Comparison of ENCODE assay signal across 21 cellular contexts in the genomic region with DNA sequence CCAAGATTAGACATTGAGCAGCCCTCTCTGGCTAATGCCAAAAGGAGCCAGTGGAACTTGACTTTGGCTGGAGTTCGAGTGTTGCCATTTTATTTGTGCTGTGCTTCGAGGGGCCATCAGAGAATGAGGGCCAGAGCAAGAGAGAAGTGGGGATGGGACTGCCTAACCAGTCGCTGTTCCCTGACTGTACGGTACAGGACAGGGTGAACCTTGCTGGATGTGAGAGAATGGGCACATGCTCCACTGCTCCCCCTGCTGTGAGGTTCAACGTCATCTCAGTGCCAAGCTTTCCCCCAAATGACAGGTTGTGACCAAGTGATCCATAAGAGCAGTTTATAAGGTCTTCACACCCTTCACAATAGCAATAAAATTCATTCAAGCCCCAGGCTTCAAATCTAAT. TPM values are rescaled to one million over a fixed set of nuclear protein-coding genes. Genes with fewer than 3 reads are reported as not detected.
DNase-seq lines count a peak whose midpoint lies in the region; ATAC-seq, FAIRE-seq and TF ChIP-seq lines count a peak whose summit lies in the region.
"Had no signal": no experiment of that assay in that cellular context is flagged by ENCODE, and none has a peak within 500 bp of the region (broad histone marks: within the 10 kb centered on the region; RNA-seq: fewer than 3 reads in every experiment).

No MANE protein-coding gene starts in this region.

- TF ChIP-seq POLR2A in HepG2 (IDR thresholded peaks at IDR 0.05; ENCODE audit: insufficient read depth in 1 of 2, low read depth in 2 of 2, low read length in 2 of 2) (no peak), spleen (IDR thresholded peaks at IDR 0.05) (no peak)

- no peaks in the 10 kb centered on the region for H3K9me3 ChIP-seq in cardiac muscle cell (ENCODE audit: low read depth)
- no peaks in the 10 kb centered on the region for H3K9me3 ChIP-seq in heart right ventricle
- no peaks in the 10 kb centered on the region for H3K9me3 ChIP-seq in HepG2 (ENCODE audit: low read length)
- no peaks in the 10 kb centered on the region for H3K9me3 ChIP-seq in spleen
- H3K9me3 ChIP-seq: lower lobe of right lung, psoas muscle, tibial nerve had no signal

- no peak for DNase-seq in cardiac muscle cell (ENCODE audit: low read depth in 1 of 2, low spot score in 1 of 2)
- no peak for DNase-seq in heart right ventricle
- peak; percentile 27 for DNase-seq in SK-MEL-5 (ENCODE audit: low read depth, low spot score)
- DNase-seq in HepG2 (ENCODE audit: low spot score): no peak
- DNase-seq in spleen: no peak
- no peak for DNase-seq in NCI-H146 (lab: John Stamatoyannopoulos, UW)
- no peak for DNase-seq in NCI-H446 treated with DMSO at 0.1 percent for 48 hours (lab: John Stamatoyannopoulos, UW)
- DNase-seq: activated naive CD8-positive, alpha-beta T cell treated with anti-CD3 and anti-CD28 coated beads for 36 hours; activated T-cell treated with anti-CD3 and anti-CD28 coated beads, Interleukin-2, amount 50 U/mL, for 48 hours; DMS79; lower lobe of right lung; naive B cell; NCI-H1092; NCI-H774; psoas muscle; stimulated activated naive CD4-positive, alpha-beta T cell had no signal

- in situ Hi-C loops in SK-MEL-5 (cut with HindIII; ENCODE audit: low pct_unique_long_range_greater_than_20kb, low sequenced_read_pairs): no loop called here
- in situ Hi-C loops in HepG2 (cut with HindIII; ENCODE audit: extremely low pct_ligation_motif_present, low pct_unique_long_range_greater_than_20kb): no loop called here

- TF ChIP-seq EP300 in HepG2 (IDR thresholded peaks at IDR 0.05; ENCODE audit: low read depth in 2 of 2, low read length in 2 of 2) (no peak), HepG2 (CRISPR knock-in tag; IDR thresholded peaks at IDR 0.05; ENCODE audit: borderline replicate concordance) (no peak)

- no peaks in the 10 kb centered on the region for H3K79me2 ChIP-seq in HepG2 (ENCODE audit: insufficient read depth, low read length)

- H3K27me3 ChIP-seq in cardiac muscle cell (no peaks in the 10 kb centered on the region), heart right ventricle (peaks cover 0 to 57% (median 11%) of the 10 kb centered on the region in 7 donors), HepG2 (ENCODE audit: control insufficient read depth in 1 of 2, insufficient read depth in 2 of 2, low read length in 2 of 2) (no peaks in the 10 kb centered on the region; a peak in 1 of 5 replicates), spleen (replicated peaks in 1 of 7) (peaks cover 0 to 54% (median 0%) of the 10 kb centered on the region in 7 donors)
- H3K27me3 ChIP-seq: tibial nerve had no signal

- 73 to 79% methylated on average over 5 of the region's 5 CpGs for WGBS in heart right ventricle, 2 donors
- WGBS in HepG2 (ENCODE audit: low lambda C conversion rate): 0% methylated on average over 1 of the region's 5 CpGs
- 72 to 86% (median 77%) methylated on average over 5 of the region's 5 CpGs for WGBS in spleen, 5 donors

- no peaks in the 10 kb centered on the region for H4K20me1 ChIP-seq in HepG2 (ENCODE audit: insufficient read depth, low read length)

- H3K36me3 ChIP-seq in cardiac muscle cell (no peaks in the 10 kb centered on the region), heart right ventricle (no peaks in the 10 kb centered on the region), HepG2 (replicated peaks in 1 of 2; ENCODE audit: control insufficient read depth in 1 of 2, insufficient read depth in 2 of 2, low read length in 2 of 2) (no peaks in the 10 kb centered on the region), spleen (no peaks in the 10 kb centered on the region)
- H3K36me3 ChIP-seq: lower lobe of right lung, tibial nerve had no signal

- no peak for FAIRE-seq in HepG2 (lab: Jason Lieb, UNC)
- FAIRE-seq: RCC 7860 had no signal

- H3K4me3 ChIP-seq in cardiac muscle cell: no peak overlapping the region
- no peak overlapping the region for H3K4me3 ChIP-seq in heart right ventricle
- no peak overlapping the region for H3K4me3 ChIP-seq in HepG2 (replicated peaks in 1 of 3; ENCODE audit: insufficient read depth in 1 of 3, low read depth in 2 of 3, low read length in 3 of 3)
- no peak overlapping the region for H3K4me3 ChIP-seq in spleen
- H3K4me3 ChIP-seq: lower lobe of right lung, psoas muscle, tibial nerve had no signal

- TF ChIP-seq CTCF in cardiac muscle cell (IDR thresholded peaks at IDR 0.05; ENCODE audit: low read depth, low read length): peak; percentile 2
- TF ChIP-seq CTCF in heart right ventricle (IDR thresholded peaks at IDR 0.05): no peak
- TF ChIP-seq CTCF in HepG2 (CRISPR knock-in tag; IDR thresholded peaks at IDR 0.05): peak; percentile 46
- TF ChIP-seq CTCF in spleen (IDR thresholded peaks at IDR 0.05 in 8 of 11, conservative IDR thresholded peaks at IDR 0.05 in 3 of 11): no peak

- H3K27ac ChIP-seq in cardiac muscle cell (no peak overlapping the region), heart right ventricle (no peak overlapping the region), HepG2 (ENCODE audit: extremely low read length, insufficient read depth, low read length) (no peak overlapping the region), spleen (no peak overlapping the region)
- H3K27ac ChIP-seq: lower lobe of right lung, psoas muscle, tibial nerve had no signal

- no peak overlapping the region for H3K9ac ChIP-seq in HepG2 (ENCODE audit: insufficient read depth, low read depth, low read length)

- H3K4me1 ChIP-seq in cardiac muscle cell (ENCODE audit: low read depth) (peaks cover 7% of the 10 kb centered on the region), heart right ventricle (no peaks in the 10 kb centered on the region), HepG2 (ENCODE audit: insufficient read depth, low read length) (peaks cover 35% of the 10 kb centered on the region), spleen (no peaks in the 10 kb centered on the region)
- H3K4me1 ChIP-seq: lower lobe of right lung, psoas muscle, tibial nerve had no signal

- intact Hi-C loops in heart right ventricle (cut with DNase I): loop anchor here in 4 of 10 donors (10.0 kb wide), 1 partner anchor 88 kb away; no protein-coding TSS in a partner anchor
- intact Hi-C loops in HepG2 (cut with micrococcal nuclease; ENCODE audit: unreplicated experiment): loop anchor here (5.0 kb wide), 1 partner anchor 685 kb away; no protein-coding TSS in a partner anchor
- intact Hi-C loops in spleen (cut with DNase I; ENCODE audit: low total_unique reads): no loop called here

- H2AFZ ChIP-seq in HepG2 (ENCODE audit: low read length): no peak overlapping the region

- no TSS peak for BruUV-seq in HepG2 (replicated peaks; lab: Mats Ljungman, UMichigan)

- POLR2A ChIA-PET in HepG2 (lab: Yijun Ruan, JAX): no interaction called here

- no peak overlapping the region for H3K4me2 ChIP-seq in HepG2 (ENCODE audit: low read depth, low read length)

- CTCF ChIA-PET in HepG2 (lab: Yijun Ruan, JAX; ENCODE audit: low intra/inter-chr PET ratio, low total read pairs): no interaction called here

- ATAC-seq in heart right ventricle (no peak), HepG2 (peak; percentile 53), HG03565 (IDR thresholded peaks at IDR 0.05; ENCODE audit: unreplicated experiment) (no peak)
- ATAC-seq: esophagus mucosa, lower lobe of right lung, psoas muscle had no signal

- TF ChIP-seq RAD21 in HepG2 (CRISPR knock-in tag; IDR thresholded peaks at IDR 0.05): no peak

RNA-seq across cellular contexts. Expression of gene BCL11B, which starts 55.1 kb away (rescaled TPM):
- 1.7 and 2.8 TPM in 2 replicates for total RNA-seq in cardiac muscle cell
- polyA plus RNA-seq in cardiac muscle cell: 0.04 and 0.57 TPM in 2 replicates
- total RNA-seq in heart right ventricle: 1 to 10 TPM in 1 of 10 donors, under 1 TPM in 8, not detected in 1; 0.05 to 1.9 (median 0.13) TPM
- under 1 TPM in 1 of 2 donors, not detected in 1; 0.03 TPM for polyA plus RNA-seq in heart right ventricle
- total RNA-seq in SK-MEL-5 (2014; rRNA removed; shearing (Covaris generic)): 0.21 and 0.40 TPM in 2 replicates
- polyA plus RNA-seq in SK-MEL-5 (2015; cell fraction: cytosol; rRNA removed): 0.27 and 0.53 TPM in 2 replicates
- polyA plus RNA-seq in SK-MEL-5 (2015; cell fraction: nucleus; rRNA removed): 0.35 and 0.57 TPM in 2 replicates
- total RNA-seq in HepG2 (2016; rRNA removed; fragmentation: Illumina TruSeq; extraction: Trizol): not detected in 2 replicates
- total RNA-seq in HepG2 (2016; cell fraction: cytosol; rRNA removed; fragmentation: Illumina TruSeq; extraction: Trizol; ENCODE audit: low read depth): not detected in 2 replicates
- total RNA-seq in HepG2 (2016; cell fraction: insoluble cytoplasmic fraction; rRNA removed; fragmentation: Illumina TruSeq; extraction: Trizol): not detected in 2 replicates
- not detected in 2 replicates for total RNA-seq in HepG2 (2016; cell fraction: membrane; rRNA removed; fragmentation: Illumina TruSeq; extraction: Trizol)
- total RNA-seq in HepG2 (2016; cell fraction: nucleus; rRNA removed; fragmentation: Illumina TruSeq; extraction: Trizol): not detected in 2 replicates
- polyA plus RNA-seq in HepG2 (2011; rRNA removed): not detected in 2 replicates
- polyA plus RNA-seq in HepG2 (2011; cell fraction: cytosol; rRNA removed): not detected in 2 replicates
- 0.02 and 0.03 TPM in 2 replicates for polyA plus RNA-seq in HepG2 (2011; cell fraction: nucleus; rRNA removed)
- polyA plus RNA-seq in HepG2 (2012): not detected in 2 replicates
- polyA plus RNA-seq in HepG2 (2016; cell fraction: cytosol; fragmentation: Illumina TruSeq; extraction: Trizol; ENCODE audit: low read depth): not detected in 2 replicates
- not detected in 2 replicates for polyA plus RNA-seq in HepG2 (2016; cell fraction: insoluble cytoplasmic fraction; fragmentation: Illumina TruSeq; extraction: Trizol; ENCODE audit: low read depth)
- not detected in 2 replicates for polyA plus RNA-seq in HepG2 (2016; cell fraction: membrane; fragmentation: Illumina TruSeq; extraction: Trizol; ENCODE audit: low read depth)
- polyA plus RNA-seq in HepG2 (2016; cell fraction: nucleus; fragmentation: Illumina TruSeq; extraction: Trizol; ENCODE audit: insufficient read depth, low read depth): not detected in 2 replicates
- polyA minus RNA-seq in HepG2 (2011; rRNA and poly(A)+ RNA removed; ENCODE audit: low replicate concordance): not detected in 2 replicates
- not detected in 2 replicates for polyA minus RNA-seq in HepG2 (2011; cell fraction: cytosol; rRNA and poly(A)+ RNA removed)
- polyA minus RNA-seq in HepG2 (2011; cell fraction: nucleus; rRNA and poly(A)+ RNA removed): under 0.01 TPM in 1 of 2 replicates, not detected in the other
- 10 to 100 TPM in 6 of 7 donors, 1 to 10 TPM in 1; 7.9 to 21.1 (median 13.1) TPM for total RNA-seq in spleen
- 1 to 10 TPM in 2 of 3 donors, under 1 TPM in 1; 0.74 to 1.5 (median 1.4) TPM for polyA plus RNA-seq in spleen
- polyA plus RNA-seq: CD14-positive monocyte had no signal

Comparison
In these comparisons a context has a peak if more than half of its experiments do, and no peak if none do; other contexts are left out.
1. CTCF ChIP-seq: peak in cardiac muscle cell (single experiment) and HepG2 (single experiment); none in heart right ventricle (0 of 9) and spleen (0 of 11).